ENCODE assay signal across 24 cellular contexts in the genomic region with DNA sequence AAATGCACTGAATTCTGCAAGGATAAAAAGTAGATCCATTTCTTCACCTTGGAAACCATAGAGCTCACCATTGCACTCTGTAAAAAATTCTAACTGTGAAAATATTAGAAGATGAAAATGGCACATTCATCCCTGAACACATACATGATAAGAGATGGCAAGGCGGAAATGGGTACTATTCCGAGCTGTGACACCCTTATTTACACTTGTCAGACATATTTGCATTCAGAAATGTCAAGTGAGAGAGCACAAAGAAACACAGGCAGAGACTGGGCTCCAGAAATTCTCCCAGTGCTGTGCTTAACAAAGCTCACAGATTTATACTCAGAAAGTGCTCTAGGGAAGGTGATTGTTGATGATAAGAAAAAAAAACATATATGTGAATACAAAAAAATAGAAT.
"Had no signal": no experiment of that assay in that cellular context is flagged by ENCODE, and none has a peak within 500 bp of the region (broad histone marks: within the 10 kb centered on the region; RNA-seq: fewer than 3 reads in every experiment).

No MANE protein-coding gene starts in this region.

- ATAC-seq: activated naive CD8-positive, alpha-beta T cell treated with anti-CD3 and anti-CD28 coated beads, Interleukin-2, amount 50 U/mL, for 24 hours; activated T-cell treated with anti-CD3 and anti-CD28 coated beads, Interleukin-2, amount 50 U/mL, for 4 hours; activated T-helper 17 cell treated with anti-CD3 and anti-CD28 coated beads, Interleukin-2, amount 50 U/mL, for 72 hours; esophagus mucosa; left colon; naive thymus-derived CD4-positive, alpha-beta T cell; sciatic nerve had no signal

- DNase-seq: activated CD4-positive, alpha-beta memory T cell treated with anti-CD3 and anti-CD28 coated beads for 36 hours; activated CD4-positive, alpha-beta T cell treated with anti-CD3 and anti-CD28 coated beads, Interleukin-2, amount 10 ng/mL, durations not matched to agents 24 days and 14 days; activated CD4-positive, CD25-positive, alpha-beta regulatory T cell treated with anti-CD3 and anti-CD28 coated beads, Interleukin-2, amount 50 U/mL, for 72 hours; activated CD8-positive, alpha-beta memory T cell treated with anti-CD3 and anti-CD28 coated beads, Interleukin-2, amount 50 U/mL, for 48 hours; activated naive CD8-positive, alpha-beta T cell treated with anti-CD3 and anti-CD28 coated beads, Interleukin-2, amount 50 U/mL, for 24 hours; activated T-cell treated with anti-CD3 and anti-CD28 coated beads, Interleukin-2, amount 50 U/mL, for 4 hours; central memory CD4-positive, alpha-beta T cell; endodermal cell; foreskin fibroblast; head of caudate nucleus; hippocampal formation; kidney; left colon; mammary epithelial cell; naive thymus-derived CD4-positive, alpha-beta T cell; nucleus accumbens; pancreas; retina; stimulated activated CD4-positive, alpha-beta T cell treated with anti-CD3 and anti-CD28 coated beads, Interleukin-12 subunit alpha, Interleukin-12 subunit beta, amount 100 ng/mL, for 4 hours; stimulated activated CD4-positive, alpha-beta T cell treated with anti-CD3 and anti-CD28 coated beads, Interleukin-4, amount 100 ng/mL, for 1 hour; trophoblast cell had no signal
